ENCODE assay signal across 28 cellular contexts in genomic region chr18:69567813-69568488, GRCh38.
DNase-seq lines count a peak whose midpoint lies in the region; FAIRE-seq and TF ChIP-seq lines count a peak whose summit lies in the region.
"Had no signal": no experiment of that assay in that cellular context is flagged by ENCODE, and none has a peak within 500 bp of the region (broad histone marks: within the 10 kb centered on the region; RNA-seq: fewer than 3 reads in every experiment).

No MANE protein-coding gene starts in this region.

- BruUV-seq in endothelial cell of umbilical vein (replicated peaks; lab: Mats Ljungman, UMichigan) = no TSS peak

- intact Hi-C loops in endothelial cell of umbilical vein (cut with micrococcal nuclease) = no loop called here

- H3K27me3 ChIP-seq in endothelial cell of umbilical vein (ENCODE audit: control insufficient read depth in 2 of 2, insufficient read depth in 2 of 2, low read length in 2 of 2) = no peaks in the 10 kb centered on the region
- H3K27me3 ChIP-seq: Peyer's patch had no signal

- no peaks in the 10 kb centered on the region for H3K79me2 ChIP-seq in endothelial cell of umbilical vein (ENCODE audit: control insufficient read depth, insufficient read depth, low read length)

- H3K9me3 ChIP-seq in HEK293 (ENCODE audit: control insufficient read depth, insufficient read depth, low read depth, low read length) (no peaks in the 10 kb centered on the region), endothelial cell of umbilical vein (replicated peaks; ENCODE audit: control insufficient read depth, insufficient read depth, low read length) (no peaks in the 10 kb centered on the region)
- H3K9me3 ChIP-seq: Caco-2 had no signal

- H2AFZ ChIP-seq in endothelial cell of umbilical vein (ENCODE audit: low read depth, low read length) = no peak overlapping the region

- no peak overlapping the region for H3K4me2 ChIP-seq in endothelial cell of umbilical vein (ENCODE audit: insufficient read depth, low read length)
- H3K4me2 ChIP-seq: SK-N-SH had no signal

- no peaks in the 10 kb centered on the region for H3K36me3 ChIP-seq in HEK293 (ENCODE audit: control insufficient read depth in 2 of 2, insufficient read depth in 1 of 2, low read length in 2 of 2)
- H3K36me3 ChIP-seq in endothelial cell of umbilical vein (ENCODE audit: control insufficient read depth in 2 of 2, extremely low read depth in 1 of 2, insufficient read depth in 2 of 2, low read length in 2 of 2) = no peaks in the 10 kb centered on the region
- H3K36me3 ChIP-seq: Peyer's patch had no signal

- H3K4me3 ChIP-seq in HEK293 (ENCODE audit: low read depth, low read length) (no peak overlapping the region), endothelial cell of umbilical vein (replicated peaks in 1 of 3; ENCODE audit: insufficient read depth in 1 of 3, low read depth in 1 of 3, low read length in 3 of 3) (no peak overlapping the region)
- H3K4me3 ChIP-seq: Peyer's patch had no signal

- dilution Hi-C loops in endothelial cell of umbilical vein (cut with MboI; ENCODE audit: extremely low pct_ligation_motif_present, low sequenced_read_pairs) = no loop called here

- DNase-seq in DMS 273 (lab: John Stamatoyannopoulos, UW; ENCODE audit: unreplicated experiment) (peak; percentile 20), DMS 273 treated with DMSO at 0.1 percent for 48 hours (lab: John Stamatoyannopoulos, UW) (no peak), OCI-M1 (lab: John Stamatoyannopoulos, UW) (peak; percentile 5), endothelial cell of umbilical vein (ENCODE audit: low read depth, low spot score) (peak; percentile 19), GDM1 (lab: John Stamatoyannopoulos, UW) (no peak), pons (ENCODE audit: low spot score) (no peak)
- DNase-seq in activated CD4-positive, alpha-beta T cell treated with anti-CD3 and anti-CD28 coated beads, Interleukin-2, amount 50 U/mL, for 48 hours = no peak
- DNase-seq: activated CD4-positive, CD25-positive, alpha-beta regulatory T cell; activated CD8-positive, alpha-beta T cell treated with anti-CD3 and anti-CD28 coated beads for 36 hours; activated naive CD4-positive, alpha-beta T cell; amniotic stem cell; Caco-2; foreskin melanocyte; KBM-7; kidney glomerular epithelial cell; NCI-H1092; NCI-H2171 treated with DMSO at 0.1 percent for 48 hours; occipital lobe; Peyer's patch; retina; SK-N-SH; stimulated activated CD4-positive, alpha-beta T cell treated with anti-CD3 and anti-CD28 coated beads, Interleukin-12 subunit alpha, Interleukin-12 subunit beta, amount 100 ng/mL, for 4 hours; T-helper 9 cell had no signal

- H4K20me1 ChIP-seq in endothelial cell of umbilical vein (replicated peaks; ENCODE audit: control insufficient read depth, extremely low read depth, insufficient read depth, low read length) = no peaks in the 10 kb centered on the region

- CTCF ChIA-PET in HEK293 (lab: Yijun Ruan, JAX) (no interaction called here), endothelial cell of umbilical vein (lab: Charles Lee) (no interaction called here)

- no peak for TF ChIP-seq POLR2A in endothelial cell of umbilical vein (IDR thresholded peaks at IDR 0.05; ENCODE audit: low read depth, low read length)

- H3K27ac ChIP-seq in HEK293 (ENCODE audit: extremely low read depth, low read depth, low read length) (no peak overlapping the region), endothelial cell of umbilical vein (ENCODE audit: insufficient read depth, low read depth, low read length) (no peak overlapping the region)
- H3K27ac ChIP-seq: 22Rv1, Peyer's patch had no signal

- H3K9ac ChIP-seq in endothelial cell of umbilical vein (replicated peaks; ENCODE audit: extremely low read depth, insufficient read depth, low read length) = no peak overlapping the region
- H3K9ac ChIP-seq: SK-N-SH had no signal

- TF ChIP-seq CTCF in HEK293 (tag by site-specific recombination; IDR thresholded peaks at IDR 0.05) (no peak), endothelial cell of umbilical vein (IDR thresholded peaks at IDR 0.05; ENCODE audit: extremely low read depth in 1 of 2, insufficient read depth in 1 of 2, low read depth in 1 of 2, low read length in 2 of 2) (no peak)

- no peaks in the 10 kb centered on the region for H3K9me1 ChIP-seq in endothelial cell of umbilical vein (replicated peaks; ENCODE audit: control insufficient read depth, extremely low read depth, insufficient read depth, low read length)

- POLR2A ChIA-PET in HEK293 (lab: Yijun Ruan, JAX) = no interaction called here
- POLR2A ChIA-PET in endothelial cell of umbilical vein (lab: Charles Lee) = no interaction called here

- H3K4me1 ChIP-seq in HEK293 (ENCODE audit: control insufficient read depth, insufficient read depth, low read length) (no peaks in the 10 kb centered on the region), endothelial cell of umbilical vein (ENCODE audit: control insufficient read depth, extremely low read depth, insufficient read depth, low read length) (no peaks in the 10 kb centered on the region)
- H3K4me1 ChIP-seq: Caco-2, Peyer's patch had no signal

- FAIRE-seq in endothelial cell of umbilical vein (lab: Jason Lieb, UNC) = no peak
- FAIRE-seq: G401.6, GM19239, urothelium cell line had no signal

TF ChIP-seq in HEK293, 187 proteins besides CTCF, POLR2A, EP300 and RAD21:
- TF ChIP-seq ZNF837 (tag by site-specific recombination; IDR thresholded peaks at IDR 0.05) (no peak), GFI1B (tag by site-specific recombination; IDR thresholded peaks at IDR 0.05) (no peak), SETDB1 (IDR thresholded peaks at IDR 0.05; ENCODE audit: insufficient read length, low read length) (peak; percentile 13), TRIM28 (IDR thresholded peaks at IDR 0.05; ENCODE audit: borderline replicate concordance, low read length) (peak; percentile 65; the same call in 1 of the 2 replicates)

TF ChIP-seq in endothelial cell of umbilical vein, 7 proteins besides CTCF, POLR2A, EP300 and RAD21:
- no peak for TF ChIP-seq MYC (IDR thresholded peaks at IDR 0.05; ENCODE audit: low read depth, low read length)
- no peak for TF ChIP-seq POLR2AphosphoS5 (IDR thresholded peaks at IDR 0.05; ENCODE audit: insufficient read depth, low read depth, low read length)
- TF ChIP-seq GATA2 (IDR thresholded peaks at IDR 0.05; ENCODE audit: insufficient read depth, insufficient read length, low read depth, low read length) = no peak
- TF ChIP-seq JUN (IDR thresholded peaks at IDR 0.05; ENCODE audit: borderline replicate concordance, insufficient read depth, insufficient read length, low read depth) = no peak
- no peak for TF ChIP-seq MAX (IDR thresholded peaks at IDR 0.05; ENCODE audit: insufficient read depth, insufficient read length)
- TF ChIP-seq FOS (IDR thresholded peaks at IDR 0.05; ENCODE audit: borderline replicate concordance, insufficient read depth, low read length) = no peak
- TF ChIP-seq EZH2 (IDR thresholded peaks at IDR 0.05; ENCODE audit: borderline replicate concordance, low read depth, low read length, severe bottlenecking) = no peak

Comparison
In these comparisons a context has a peak if more than half of its experiments do, and no peak if none do; other contexts are left out.
1. DNase-seq: peak in DMS 273 (single experiment), OCI-M1 (single experiment) and endothelial cell of umbilical vein (single experiment); none in DMS 273 treated with DMSO at 0.1 percent for 48 hours (single experiment), GDM1 (single experiment), pons (single experiment) and activated CD4-positive, alpha-beta T cell treated with anti-CD3 and anti-CD28 coated beads, Interleukin-2, amount 50 U/mL, for 48 hours (0 of 2).